Comparison of ENCODE assay signal across 6 cellular contexts in genomic region chr5:175948329-175949108, GRCh38. TPM values are rescaled to one million over a fixed set of nuclear protein-coding genes. Genes with fewer than 3 reads are reported as not detected.
DNase-seq lines count a peak whose midpoint lies in the region; ATAC-seq and TF ChIP-seq lines count a peak whose summit lies in the region.
"Not testable (repeated sequence)": the region's sequence is repeated elsewhere in the genome, so short reads cannot be mapped to it uniquely, and the experiment has no call there.

No MANE protein-coding gene starts in this region.

- TF ChIP-seq POLR2A in body of pancreas (IDR thresholded peaks at IDR 0.05); right lobe of liver (IDR thresholded peaks at IDR 0.05): not testable (repeated sequence)

- not testable (repeated sequence) for TF ChIP-seq CTCF in BE2C (IDR thresholded peaks at IDR 0.05; ENCODE audit: low read depth, low read length); body of pancreas (IDR thresholded peaks at IDR 0.05); right lobe of liver (IDR thresholded peaks at IDR 0.05)

- DNase-seq in BE2C, result peak; percentile 20
- DNase-seq in body of pancreas; Right ventricle myocardium inferior (ENCODE audit: missing footprints); left ventricle myocardium superior; right lobe of liver: not testable (repeated sequence)

- WGBS in body of pancreas, 2 donors, result 22% methylated on average over 3 of the region's 10 CpGs; no CpG with 5 or more reads in 1 of the 2 donors
- 29% methylated on average over 2 of the region's 10 CpGs for WGBS in right lobe of liver (ENCODE audit: insufficient coverage, low coverage, low lambda C conversion rate, missing lambda C conversion rate)

- intact Hi-C loops in body of pancreas (cut with DNase I); Right ventricle myocardium inferior (cut with DNase I); left ventricle myocardium superior (cut with micrococcal nuclease); right lobe of liver (cut with DNase I): not testable (repeated sequence)

- not testable (repeated sequence) for H3K4me3 ChIP-seq in BE2C (ENCODE audit: low read depth, low read length); body of pancreas; right lobe of liver

- not testable (repeated sequence) for H3K36me3 ChIP-seq in BE2C; body of pancreas (replicated peaks in 1 of 2; ENCODE audit: insufficient read depth in 1 of 2, low read depth in 2 of 2); right lobe of liver

- ATAC-seq in body of pancreas (peak; percentile 72), esophagus mucosa (peak; percentile 73), Right ventricle myocardium inferior (peak; percentile 63), left ventricle myocardium superior (peak; percentile 45), right lobe of liver (peak; percentile 66 to 78 (median 71))

- H3K27me3 ChIP-seq in BE2C, body of pancreas, right lobe of liver: not testable (repeated sequence)

- H3K4me1 ChIP-seq in BE2C, body of pancreas, right lobe of liver: not testable (repeated sequence)

- not testable (repeated sequence) for H3K9me3 ChIP-seq in BE2C, body of pancreas, right lobe of liver

- not testable (repeated sequence) for H3K27ac ChIP-seq in body of pancreas, right lobe of liver

RNA-seq across cellular contexts. Expression of gene THOC3, which starts 19.6 kb away (rescaled TPM):
- polyA plus RNA-seq in BE2C (2012; ENCODE audit: insufficient read depth, insufficient read length, low read depth), result 46.9 TPM
- total RNA-seq in body of pancreas, result 10 to 100 TPM; 18.9 to 26.0 TPM
- 155 TPM for total RNA-seq in esophagus mucosa
- total RNA-seq in Right ventricle myocardium inferior, result 10.0 TPM
- 8.6 TPM for total RNA-seq in left ventricle myocardium superior
- total RNA-seq in right lobe of liver, result 10 to 100 TPM; 12.0 to 26.6 (median 21.9) TPM
